In genomic region chr3:50600841-50601591, GRCh38 we compare ENCODE assay signal across 8 cellular contexts. TPM values are rescaled to one million over a fixed set of nuclear protein-coding genes. Genes with fewer than 3 reads are reported as not detected.
DNase-seq lines count a peak whose midpoint lies in the region; ATAC-seq and TF ChIP-seq lines count a peak whose summit lies in the region.

No MANE protein-coding gene starts in this region.

- H3K4me3 ChIP-seq in NB4 (ENCODE audit: low read depth, low read length) = peak overlapping the region; percentile 13
- peak overlapping the region; percentile 55 to 67 (median 58) for H3K4me3 ChIP-seq in skeletal muscle tissue (ENCODE audit: low read length in 3 of 3)

- H3K4me1 Mint-ChIP-seq in T-helper 2 cell treated with Interferon-gamma antibody and Interleukin-4, amounts not matched to agents 5 μg/mL and 100 μg/mL, for 36 hours (ENCODE audit: low read depth) = peaks cover 80% of the 10 kb centered on the region

- H3K27me3 ChIP-seq in skeletal muscle tissue (ENCODE audit: control insufficient read depth in 3 of 3, insufficient read depth in 3 of 3, low read length in 3 of 3) = no peaks in the 10 kb centered on the region

- no peaks in the 10 kb centered on the region for H3K9me3 Mint-ChIP-seq in T-helper 2 cell treated with Interferon-gamma antibody and Interleukin-4, amounts not matched to agents 5 μg/mL and 100 μg/mL, for 36 hours

- DNase-seq in AG08395 (ENCODE audit: low spot score) = peak; percentile 97
- DNase-seq in NB4 (ENCODE audit: low read depth) = peak; percentile 97
- DNase-seq in T-helper 2 cell treated with Interferon-gamma antibody and Interleukin-4, amounts not matched to agents 5 μg/mL and 100 μg/mL, for 36 hours (ENCODE audit: low spot score) = peak; percentile 96
- peak in 56 of 58 donors; percentile 12 to 94 (median 74) for DNase-seq in anterior cingulate cortex (lab: John Stamatoyannopoulos, UW)
- peak; percentile 95 for DNase-seq in hepatic stellate cell (ENCODE audit: low spot score)

- peak overlapping the region; percentile 87 to 94 (median 89) for H3K9ac ChIP-seq in skeletal muscle tissue (ENCODE audit: low read depth in 1 of 3, low read length in 3 of 3)

- H3K27me3 Mint-ChIP-seq in T-helper 2 cell treated with Interferon-gamma antibody and Interleukin-4, amounts not matched to agents 5 μg/mL and 100 μg/mL, for 36 hours (ENCODE audit: low read depth) = no peaks in the 10 kb centered on the region

- peak overlapping the region; percentile 99 for H3K27ac ChIP-seq in skeletal muscle tissue (ENCODE audit: low read depth, low read length)

- peaks cover 65 to 69% (median 69%) of the 10 kb centered on the region in 3 donors for H3K4me1 ChIP-seq in skeletal muscle tissue (ENCODE audit: control insufficient read depth in 3 of 3, insufficient read depth in 3 of 3, low read length in 3 of 3)

- peaks cover 63% of the 10 kb centered on the region for H3K36me3 Mint-ChIP-seq in T-helper 2 cell treated with Interferon-gamma antibody and Interleukin-4, amounts not matched to agents 5 μg/mL and 100 μg/mL, for 36 hours (ENCODE audit: low read depth)

- no peak for TF ChIP-seq CTCF in NB4 (IDR thresholded peaks at IDR 0.05; ENCODE audit: low read depth, low read length)

- peaks cover 0 to 3% (median 2%) of the 10 kb centered on the region in 3 donors for H3K36me3 ChIP-seq in skeletal muscle tissue (ENCODE audit: control insufficient read depth in 3 of 3, insufficient read depth in 3 of 3, low read length in 3 of 3)

- no peaks in the 10 kb centered on the region for H3K9me3 ChIP-seq in skeletal muscle tissue (ENCODE audit: control insufficient read depth in 3 of 3, low read length in 3 of 3)

- peak overlapping the region; percentile 99 for H3K4me3 Mint-ChIP-seq in T-helper 2 cell treated with Interferon-gamma antibody and Interleukin-4, amounts not matched to agents 5 μg/mL and 100 μg/mL, for 36 hours

- ATAC-seq in GM19438 (IDR thresholded peaks at IDR 0.05; ENCODE audit: low read depth, unreplicated experiment) (peak; percentile 73), HG02973 (IDR thresholded peaks at IDR 0.05; ENCODE audit: unreplicated experiment) (no peak)

- TF ChIP-seq POLR2A in NB4 (IDR thresholded peaks at IDR 0.05; ENCODE audit: extremely low read depth, insufficient read length) = no peak

- H3K27ac Mint-ChIP-seq in T-helper 2 cell treated with Interferon-gamma antibody and Interleukin-4, amounts not matched to agents 5 μg/mL and 100 μg/mL, for 36 hours = peak overlapping the region; percentile 96

RNA-seq across cellular contexts. Expression of gene CISH, which starts 10.6 kb away (rescaled TPM):
- total RNA-seq in skeletal muscle tissue = 4.7 TPM

RNA-seq across cellular contexts. Expression of gene MAPKAPK3, which starts 15.9 kb away (rescaled TPM):
- total RNA-seq in skeletal muscle tissue = 20.9 TPM

RNA-seq across cellular contexts. Expression of gene HEMK1, which starts 31.7 kb away (rescaled TPM):
- 7.8 TPM for total RNA-seq in skeletal muscle tissue

RNA-seq across cellular contexts. Expression of gene C3orf18, which starts 33.5 kb away (rescaled TPM):
- total RNA-seq in skeletal muscle tissue = 11.5 TPM
